In the genomic region with DNA sequence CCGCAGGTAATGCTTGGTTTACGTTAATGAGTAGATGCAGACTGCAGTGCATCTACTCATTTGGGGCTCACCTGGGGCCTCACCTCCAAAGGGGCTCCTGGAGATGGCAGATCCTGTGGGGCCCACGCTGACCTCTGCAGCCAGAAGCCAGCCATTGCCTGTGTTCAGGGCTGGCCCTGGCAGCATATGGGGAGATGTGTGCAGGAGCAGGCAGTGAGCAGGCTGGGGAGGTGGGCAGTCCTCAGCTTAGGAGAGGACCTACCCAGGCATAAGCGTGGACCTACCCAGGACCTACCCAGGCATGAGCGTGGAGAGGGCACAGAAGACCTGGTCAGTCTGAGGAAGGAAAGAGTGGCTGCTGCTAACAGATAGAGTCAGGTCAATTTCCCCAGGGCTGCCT, we compare ENCODE assay signal across 24 cellular contexts.
A peak's percentile ranks its signal among the peaks of the same experiment; 100 is the strongest.
DNase-seq lines count a peak whose midpoint lies in the region; ATAC-seq, FAIRE-seq and TF ChIP-seq lines count a peak whose summit lies in the region.
"Had no signal": no experiment of that assay in that cellular context is flagged by ENCODE, and none has a peak within 500 bp of the region (broad histone marks: within the 10 kb centered on the region; RNA-seq: fewer than 3 reads in every experiment).

No MANE protein-coding gene starts in this region.

- H3K4me2 ChIP-seq in A549, result no peak overlapping the region
- H3K4me2 ChIP-seq: BLaER1 had no signal

- POLR2A ChIA-PET in A549 (lab: Yijun Ruan, JAX), result no interaction called here

- H3K27me3 ChIP-seq in WERI-Rb-1 (ENCODE audit: insufficient read depth, low read depth, severe bottlenecking), result no peaks in the 10 kb centered on the region
- H3K27me3 ChIP-seq: BLaER1 had no signal

- H3K4me1 ChIP-seq in A549, result no peaks in the 10 kb centered on the region

- H3K4me3 ChIP-seq in A549 (no peak overlapping the region), WERI-Rb-1 (ENCODE audit: low read depth, low read length) (no peak overlapping the region)
- H3K4me3 ChIP-seq: BLaER1, K562 had no signal

- WGBS in A549 (ENCODE audit: missing lambda C conversion rate), result 88% methylated on average over 5 of the region's 5 CpGs

- H3K9me3 ChIP-seq in A549, result no peaks in the 10 kb centered on the region
- no peaks in the 10 kb centered on the region for H3K9me3 ChIP-seq in WERI-Rb-1 (ENCODE audit: severe bottlenecking)
- H3K9me3 ChIP-seq: BLaER1 had no signal

- H3K27ac ChIP-seq in A549 (no peak overlapping the region), WERI-Rb-1 (no peak overlapping the region)
- H3K27ac ChIP-seq: BLaER1 had no signal

- FAIRE-seq in A549 (lab: Jason Lieb, UNC), result no peak
- FAIRE-seq: D721Med, G401.6 had no signal

- intact Hi-C loops in sciatic nerve (cut with DNase I), result no loop called here

- TF ChIP-seq CTCF in A549 (IDR thresholded peaks at IDR 0.05), result no peak
- 0 out of 2 replicates have a peak, but pooled peaks have one; percentile 22 for TF ChIP-seq CTCF in WERI-Rb-1 (IDR thresholded peaks at IDR 0.05; ENCODE audit: low read depth, low read length)

- TF ChIP-seq EP300 in A549 (IDR thresholded peaks at IDR 0.05), result no peak

- DNase-seq in A549 (ENCODE audit: low read depth in 1 of 2, low spot score in 1 of 2) (no peak), WERI-Rb-1 (no peak), sciatic nerve (ENCODE audit: low spot score) (peak; percentile 35), SHP77 (lab: John Stamatoyannopoulos, UW) (no peak), DMS53 treated with DMSO at 0.1 percent for 48 hours (lab: John Stamatoyannopoulos, UW; ENCODE audit: unreplicated experiment) (no peak)
- DNase-seq: CD4-positive, CD25-positive, alpha-beta regulatory T cell; DMS53; GOT3; Kasumi-1; NCI-H1105; NCI-H2029; NCI-H446; NCI-H524 treated with DMSO at 0.1 percent for 48 hours; NCI-H774; NK-92 treated with Interleukin-12 subunit alpha and Interleukin-12 subunit beta, amount 100 ng/mL, for 24 hours; PC-3; Right ventricle myocardium superior had no signal

- CTCF ChIA-PET in A549 (lab: Yijun Ruan, JAX), result interaction anchor here (0.6 to 2.6 kb wide), 15 partner anchors 9 to 1439 kb away, joined by 3 to 16 read pairs (median 4); no protein-coding TSS in a partner anchor

- TF ChIP-seq POLR2A in A549 (IDR thresholded peaks at IDR 0.05; ENCODE audit: low read length), result no peak

- no peaks in the 10 kb centered on the region for H3K36me3 ChIP-seq in WERI-Rb-1
- H3K36me3 ChIP-seq: BLaER1 had no signal

- ATAC-seq in A549 (peak; percentile 56 to 62; a peak in 3 of 6 replicates), esophagus mucosa (peak; percentile 24), sciatic nerve (no peak), GM19351 (IDR thresholded peaks at IDR 0.05; ENCODE audit: unreplicated experiment) (no peak)
- ATAC-seq: HCT116, K562, PC-3 had no signal

- TF ChIP-seq RAD21 in A549 (conservative IDR thresholded peaks at IDR 0.05 in 1 of 2, IDR thresholded peaks at IDR 0.05 in 1 of 2), result no peak

TF ChIP-seq in A549, 52 proteins besides CTCF, POLR2A, EP300 and RAD21:
- TF ChIP-seq POLR2AphosphoS2 (conservative IDR thresholded peaks at IDR 0.05; ENCODE audit: low read length) (no peak), MAFK (IDR thresholded peaks at IDR 0.05; ENCODE audit: partially characterized antibody) (no peak), CBX8 (IDR thresholded peaks at IDR 0.05) (no peak), HOXB13 (CRISPR knock-in tag; IDR thresholded peaks at IDR 0.05; ENCODE audit: low read depth) (no peak), HOXB5 (CRISPR knock-in tag; IDR thresholded peaks at IDR 0.05) (no peak), TP53 (CRISPR knock-in tag; IDR thresholded peaks at IDR 0.05) (no peak), TFCP2L1 (CRISPR knock-in tag; IDR thresholded peaks at IDR 0.05) (no peak), JUNB (IDR thresholded peaks at IDR 0.05) (no peak), EHMT2 (IDR thresholded peaks at IDR 0.05; ENCODE audit: low read depth) (no peak)
- TF ChIP-seq, protein P1, sequence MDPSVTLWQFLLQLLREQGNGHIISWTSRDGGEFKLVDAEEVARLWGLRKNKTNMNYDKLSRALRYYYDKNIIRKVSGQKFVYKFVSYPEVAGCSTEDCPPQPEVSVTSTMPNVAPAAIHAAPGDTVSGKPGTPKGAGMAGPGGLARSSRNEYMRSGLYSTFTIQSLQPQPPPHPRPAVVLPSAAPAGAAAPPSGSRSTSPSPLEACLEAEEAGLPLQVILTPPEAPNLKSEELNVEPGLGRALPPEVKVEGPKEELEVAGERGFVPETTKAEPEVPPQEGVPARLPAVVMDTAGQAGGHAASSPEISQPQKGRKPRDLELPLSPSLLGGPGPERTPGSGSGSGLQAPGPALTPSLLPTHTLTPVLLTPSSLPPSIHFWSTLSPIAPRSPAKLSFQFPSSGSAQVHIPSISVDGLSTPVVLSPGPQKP (IDR thresholded peaks at IDR 0.05; ENCODE audit: low read depth, low read length), result no peak
- TF ChIP-seq, protein P2, sequence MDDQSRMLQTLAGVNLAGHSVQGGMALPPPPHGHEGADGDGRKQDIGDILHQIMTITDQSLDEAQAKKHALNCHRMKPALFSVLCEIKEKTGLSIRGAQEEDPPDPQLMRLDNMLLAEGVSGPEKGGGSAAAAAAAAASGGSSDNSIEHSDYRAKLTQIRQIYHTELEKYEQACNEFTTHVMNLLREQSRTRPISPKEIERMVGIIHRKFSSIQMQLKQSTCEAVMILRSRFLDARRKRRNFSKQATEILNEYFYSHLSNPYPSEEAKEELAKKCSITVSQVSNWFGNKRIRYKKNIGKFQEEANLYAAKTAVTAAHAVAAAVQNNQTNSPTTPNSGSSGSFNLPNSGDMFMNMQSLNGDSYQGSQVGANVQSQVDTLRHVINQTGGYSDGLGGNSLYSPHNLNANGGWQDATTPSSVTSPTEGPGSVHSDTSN (IDR thresholded peaks at IDR 0.05), result no peak
- TF ChIP-seq, protein P3, sequence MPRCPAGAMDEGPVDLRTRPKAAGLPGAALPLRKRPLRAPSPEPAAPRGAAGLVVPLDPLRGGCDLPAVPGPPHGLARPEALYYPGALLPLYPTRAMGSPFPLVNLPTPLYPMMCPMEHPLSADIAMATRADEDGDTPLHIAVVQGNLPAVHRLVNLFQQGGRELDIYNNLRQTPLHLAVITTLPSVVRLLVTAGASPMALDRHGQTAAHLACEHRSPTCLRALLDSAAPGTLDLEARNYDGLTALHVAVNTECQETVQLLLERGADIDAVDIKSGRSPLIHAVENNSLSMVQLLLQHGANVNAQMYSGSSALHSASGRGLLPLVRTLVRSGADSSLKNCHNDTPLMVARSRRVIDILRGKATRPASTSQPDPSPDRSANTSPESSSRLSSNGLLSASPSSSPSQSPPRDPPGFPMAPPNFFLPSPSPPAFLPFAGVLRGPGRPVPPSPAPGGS (IDR thresholded peaks at IDR 0.05), result no peak

Comparison
In these comparisons a context has a peak if more than half of its experiments do, and no peak if none do; other contexts are left out.
1. ATAC-seq: peak in A549 (2 of 2) and esophagus mucosa (single experiment); none in sciatic nerve (single experiment) and GM19351 (single experiment).